ENCODE assay signal across 21 cellular contexts in the genomic region with DNA sequence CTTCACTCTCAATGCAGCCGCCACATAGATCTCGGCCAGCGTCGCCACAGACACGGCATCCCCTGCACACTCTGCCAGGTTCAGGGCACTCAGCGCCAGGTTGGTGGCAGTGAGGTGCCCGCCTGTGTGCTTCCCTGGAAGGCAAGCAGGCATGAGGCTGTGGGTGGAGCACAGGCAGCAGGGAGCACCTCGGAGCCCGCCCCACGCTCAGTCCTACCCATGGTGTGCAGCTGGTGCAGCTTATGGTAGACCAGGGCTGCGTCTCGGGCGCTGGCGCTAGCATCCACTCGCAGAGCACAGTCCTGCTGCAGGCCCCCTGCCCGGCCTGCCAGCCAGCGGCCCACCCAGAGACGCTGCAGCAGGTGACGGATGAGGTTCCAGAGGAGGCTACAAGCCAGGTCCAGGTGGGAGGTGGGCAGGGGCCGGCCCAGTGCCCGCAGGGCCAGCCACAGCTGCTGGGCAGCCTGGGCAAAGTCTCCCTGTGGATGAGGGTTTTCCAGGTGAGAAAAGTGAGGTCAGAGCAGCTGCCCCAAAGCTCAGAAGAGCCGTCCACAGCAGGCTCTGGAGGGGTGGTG. TPM values are rescaled to one million over a fixed set of nuclear protein-coding genes. Genes with fewer than 3 reads are reported as not detected.
A peak's percentile ranks its signal among the peaks of the same experiment; 100 is the strongest.
DNase-seq lines count a peak whose midpoint lies in the region; ATAC-seq, FAIRE-seq and TF ChIP-seq lines count a peak whose summit lies in the region.
"Had no signal": no experiment of that assay in that cellular context is flagged by ENCODE, and none has a peak within 500 bp of the region (broad histone marks: within the 10 kb centered on the region; RNA-seq: fewer than 3 reads in every experiment).

No MANE protein-coding gene starts in this region.

- DNase-seq in left ventricle myocardium superior (no peak), Right ventricle myocardium inferior (ENCODE audit: missing footprints) (no peak), caudate nucleus (lab: John Stamatoyannopoulos, UW) (peak in 30 of 61 donors; percentile 24 to 79 (median 48)), mucosa of descending colon (peak in 2 of 3 donors; percentile 1 to 32), NCI-H1930 (lab: John Stamatoyannopoulos, UW) (no peak), GM12891 (ENCODE audit: insufficient read length, low spot score) (no peak), NCI-H2107 (lab: John Stamatoyannopoulos, UW) (no peak)
- DNase-seq: activated CD4-positive, alpha-beta T cell treated with anti-CD3 and anti-CD28 coated beads, Interleukin-2, amount 10 ng/mL, durations not matched to agents 7 days and 5 days; activated naive CD8-positive, alpha-beta T cell treated with anti-CD3 and anti-CD28 coated beads, Interleukin-2, amount 50 U/mL, for 24 hours; effector CD8-positive, alpha-beta T cell; GDM1; KG1; left lung; MV-4-11; NCI-H2029; NCI-H524 treated with DMSO at 0.1 percent for 48 hours; stimulated activated naive CD4-positive, alpha-beta T cell; SW 1271; upper lobe of right lung had no signal

- H3K4me3 ChIP-seq in mucosa of descending colon = no peak overlapping the region
- H3K4me3 ChIP-seq: left lung, upper lobe of right lung had no signal

- FAIRE-seq in GM12891 (lab: Jason Lieb, UNC) = no peak

- TF ChIP-seq CTCF in mucosa of descending colon (IDR thresholded peaks at IDR 0.05) = no peak

- TF ChIP-seq POLR2A in GM12891 (IDR thresholded peaks at IDR 0.05; ENCODE audit: low read depth, low read length) = no peak

- peaks cover 34% of the 10 kb centered on the region for H3K4me1 ChIP-seq in mucosa of descending colon (ENCODE audit: low read depth)

- no peaks in the 10 kb centered on the region for H3K9me3 ChIP-seq in mucosa of descending colon
- H3K9me3 ChIP-seq: left lung, upper lobe of right lung had no signal

- H3K27ac ChIP-seq in caudate nucleus (ENCODE audit: low read depth, low read length) = peak overlapping the region; percentile 67
- H3K27ac ChIP-seq: upper lobe of right lung had no signal

- intact Hi-C loops in left ventricle myocardium superior (cut with micrococcal nuclease) = no loop called here
- intact Hi-C loops in Right ventricle myocardium inferior (cut with DNase I) = loop anchor here (5.0 kb wide), 1 partner anchor 216 kb away; no protein-coding TSS in a partner anchor
- intact Hi-C loops in mucosa of descending colon (cut with DNase I, micrococcal nuclease) = no loop called here

- ATAC-seq in left ventricle myocardium superior = peak; percentile 5
- ATAC-seq in Right ventricle myocardium inferior = no peak
- no peak for ATAC-seq in mucosa of descending colon
- no peak for ATAC-seq in HG03565 (IDR thresholded peaks at IDR 0.05; ENCODE audit: unreplicated experiment)
- ATAC-seq: activated naive CD8-positive, alpha-beta T cell treated with anti-CD3 and anti-CD28 coated beads, Interleukin-2, amount 50 U/mL, for 24 hours; left lung; sciatic nerve; upper lobe of right lung had no signal

- H3K36me3 ChIP-seq in mucosa of descending colon (ENCODE audit: low read depth) = peaks cover 7% of the 10 kb centered on the region

TF ChIP-seq in GM12891, 5 proteins besides CTCF, POLR2A, EP300 and RAD21:
- TF ChIP-seq TAF1 (IDR thresholded peaks at IDR 0.05; ENCODE audit: low read depth, low read length) (no peak), POLR2AphosphoS5 (IDR thresholded peaks at IDR 0.05; ENCODE audit: low read depth, low read length) (no peak)
TF ChIP-seq in GM12891: peak in this region for 0.

RNA-seq across cellular contexts. Expression of gene SREBF1, which starts 20.5 kb away (rescaled TPM):
- total RNA-seq in left ventricle myocardium superior = 15.2 TPM
- 18.9 TPM for total RNA-seq in Right ventricle myocardium inferior
- total RNA-seq in mucosa of descending colon = 100 to 1,000 TPM; 161 to 179 (median 170) TPM
- 16.7 TPM for polyA plus RNA-seq in GM12891 (2012; ENCODE audit: low read depth, missing spikeins)

Comparison
In these comparisons a context has a peak if more than half of its experiments do, and no peak if none do; other contexts are left out.
1. DNase-seq: peak in mucosa of descending colon (2 of 3); none in left ventricle myocardium superior (single experiment), Right ventricle myocardium inferior (single experiment), NCI-H1930 (0 of 2), GM12891 (single experiment) and NCI-H2107 (single experiment).